ENCODE assay signal across 25 cellular contexts in the genomic region with DNA sequence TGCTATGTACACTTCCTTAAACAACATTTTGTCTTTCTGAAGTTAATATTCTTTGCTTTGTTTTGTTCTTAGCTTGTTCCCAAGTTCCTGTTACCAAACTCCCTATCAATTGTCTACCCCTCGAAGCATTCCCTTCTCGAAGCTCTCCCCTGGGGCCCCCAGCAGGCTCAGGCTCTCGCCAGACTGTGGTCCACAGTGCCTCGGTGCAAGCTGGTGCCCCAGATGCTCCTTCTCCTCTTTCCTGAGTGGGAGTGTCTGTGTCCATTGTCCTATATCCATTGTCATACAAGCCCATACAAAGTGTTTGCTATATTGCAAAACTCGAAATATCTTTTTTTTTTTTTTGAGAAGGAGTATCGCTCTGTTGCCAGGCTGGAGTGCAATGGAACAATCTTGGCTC.
"Had no signal": no experiment of that assay in that cellular context is flagged by ENCODE, and none has a peak within 500 bp of the region (broad histone marks: within the 10 kb centered on the region; RNA-seq: fewer than 3 reads in every experiment).

No MANE protein-coding gene starts in this region.

- H3K4me1 ChIP-seq: body of pancreas, transverse colon had no signal

- H3K27ac Mint-ChIP-seq: activated CD4-positive, alpha-beta T cell treated with anti-CD3 and anti-CD28 coated beads, Interleukin-2, amount 10 ng/mL, durations not matched to agents 7 days and 5 days; activated CD8-positive, alpha-beta T cell treated with anti-CD3 and anti-CD28 coated beads for 36 hours; activated naive CD4-positive, alpha-beta T cell treated with anti-CD3 and anti-CD28 coated beads, Interleukin-2, amount 10 ng/mL, durations not matched to agents 7 days and 5 days; activated T-helper 2 cell treated with anti-CD3 and anti-CD28 coated beads, Interferon-gamma antibody, Interleukin-2, Interleukin-4, amounts not matched to agents 10 μg/mL and 5 μg/mL and 100 μg/mL, durations not matched to agents 14 hours and 24 hours and 36 hours; memory B cell; naive B cell; progenitor cell of endocrine pancreas; stimulated activated naive B cell treated with anti-CD40 and anti-IgM and Interleukin-4, amounts not matched to agents 10 μg/mL and 1 μg/mL and 100 μg/mL, for 72 hours had no signal

- H3K4me3 ChIP-seq: body of pancreas, gastrocnemius medialis, transverse colon, vagina had no signal

- DNase-seq: activated CD4-positive, alpha-beta T cell treated with anti-CD3 and anti-CD28 coated beads, Interleukin-2, amount 10 ng/mL, durations not matched to agents 7 days and 5 days; activated CD4-positive, CD25-positive, alpha-beta regulatory T cell treated with anti-CD3 and anti-CD28 coated beads, Interleukin-2, amount 50 U/mL, for 72 hours; activated CD8-positive, alpha-beta T cell treated with anti-CD3 and anti-CD28 coated beads for 36 hours; activated naive CD4-positive, alpha-beta T cell treated with anti-CD3 and anti-CD28 coated beads, Interleukin-2, amount 10 ng/mL, durations not matched to agents 7 days and 5 days; activated T-cell treated with anti-CD3 and anti-CD28 coated beads, Interleukin-2, amount 50 U/mL, for 4 hours; anterior cingulate cortex; body of pancreas; caudate nucleus; dermis blood vessel endothelial cell; effector memory CD4-positive, alpha-beta T cell; gastrocnemius medialis; hypothalamus; naive B cell; retina; stimulated activated CD4-positive, alpha-beta T cell treated with anti-CD3 and anti-CD28 coated beads, Interleukin-2, amount 100 ng/mL, for 48 hours; stimulated activated CD8-positive, alpha-beta memory T cell treated with anti-CD3 and anti-CD28 coated beads, Interleukin-4, amount 100 ng/mL, for 48 hours; stimulated activated naive B cell treated with anti-CD40 and anti-IgM and Interleukin-4, amounts not matched to agents 10 μg/mL and 1 μg/mL and 100 μg/mL, for 72 hours; transverse colon; WERI-Rb-1 had no signal

- H3K9me3 Mint-ChIP-seq: activated CD4-positive, alpha-beta T cell treated with anti-CD3 and anti-CD28 coated beads, Interleukin-2, amount 10 ng/mL, durations not matched to agents 7 days and 5 days; activated CD8-positive, alpha-beta T cell treated with anti-CD3 and anti-CD28 coated beads for 36 hours; activated naive CD4-positive, alpha-beta T cell treated with anti-CD3 and anti-CD28 coated beads, Interleukin-2, amount 10 ng/mL, durations not matched to agents 7 days and 5 days; activated T-cell treated with anti-CD3 and anti-CD28 coated beads, Interleukin-2, amount 50 U/mL, for 4 hours; activated T-helper 2 cell treated with anti-CD3 and anti-CD28 coated beads, Interferon-gamma antibody, Interleukin-2, Interleukin-4, amounts not matched to agents 10 μg/mL and 5 μg/mL and 100 μg/mL, durations not matched to agents 14 hours and 24 hours and 36 hours; memory B cell; neural crest cell; stimulated activated naive B cell treated with anti-CD40 and anti-IgM and Interleukin-4, amounts not matched to agents 10 μg/mL and 1 μg/mL and 100 μg/mL, for 72 hours had no signal

- H3K36me3 ChIP-seq: gastrocnemius medialis, transverse colon, vagina, WERI-Rb-1 had no signal

- H3K4me1 Mint-ChIP-seq: naive B cell had no signal

- H3K9me3 ChIP-seq: body of pancreas, gastrocnemius medialis, transverse colon, vagina had no signal

- H3K27me3 ChIP-seq: body of pancreas, transverse colon, vagina had no signal

- H3K4me3 Mint-ChIP-seq: activated CD4-positive, alpha-beta T cell treated with anti-CD3 and anti-CD28 coated beads, Interleukin-2, amount 10 ng/mL, durations not matched to agents 7 days and 5 days; activated CD8-positive, alpha-beta T cell treated with anti-CD3 and anti-CD28 coated beads for 36 hours; activated naive CD4-positive, alpha-beta T cell treated with anti-CD3 and anti-CD28 coated beads, Interleukin-2, amount 10 ng/mL, durations not matched to agents 7 days and 5 days; activated T-cell treated with anti-CD3 and anti-CD28 coated beads, Interleukin-2, amount 50 U/mL, for 4 hours; memory B cell; neural crest cell; stimulated activated naive B cell treated with anti-CD40 and anti-IgM and Interleukin-4, amounts not matched to agents 10 μg/mL and 1 μg/mL and 100 μg/mL, for 72 hours had no signal

- H3K36me3 Mint-ChIP-seq: activated naive CD4-positive, alpha-beta T cell treated with anti-CD3 and anti-CD28 coated beads, Interleukin-2, amount 10 ng/mL, durations not matched to agents 7 days and 5 days; memory B cell; naive B cell; stimulated activated naive B cell treated with anti-CD40 and anti-IgM and Interleukin-4, amounts not matched to agents 10 μg/mL and 1 μg/mL and 100 μg/mL, for 72 hours had no signal

- ATAC-seq: activated CD8-positive, alpha-beta T cell treated with anti-CD3 and anti-CD28 coated beads for 36 hours; activated T-cell treated with anti-CD3 and anti-CD28 coated beads, Interleukin-2, amount 50 U/mL, for 4 hours; body of pancreas; esophagus mucosa; gastrocnemius medialis; stimulated activated naive B cell treated with anti-CD40 and anti-IgM and Interleukin-4, amounts not matched to agents 10 μg/mL and 1 μg/mL and 100 μg/mL, for 72 hours had no signal

- H3K27ac ChIP-seq: body of pancreas, gastrocnemius medialis, WERI-Rb-1 had no signal
